ENCODE assay signal across 26 cellular contexts in genomic region chr2:135510577-135510976, GRCh38.
"Had no signal": no experiment of that assay in that cellular context is flagged by ENCODE, and none has a peak within 500 bp of the region (broad histone marks: within the 10 kb centered on the region; RNA-seq: fewer than 3 reads in every experiment).

No MANE protein-coding gene starts in this region.

- H3K27me3 Mint-ChIP-seq: activated CD4-positive, alpha-beta memory T cell treated with anti-CD3 and anti-CD28 coated beads for 36 hours; naive thymus-derived CD4-positive, alpha-beta T cell; stimulated activated naive B cell treated with anti-CD40 and anti-IgM and Interleukin-4, amounts not matched to agents 10 μg/mL and 1 μg/mL and 100 μg/mL, for 72 hours had no signal

- H3K9me3 Mint-ChIP-seq: activated T-cell treated with anti-CD3 and anti-CD28 coated beads, Interleukin-2, amount 50 U/mL, for 72 hours had no signal

- H3K4me3 Mint-ChIP-seq: activated CD4-positive, alpha-beta memory T cell treated with anti-CD3 and anti-CD28 coated beads for 36 hours; mesothelial cell of epicardium; naive thymus-derived CD4-positive, alpha-beta T cell; stimulated activated naive B cell treated with anti-CD40 and anti-IgM and Interleukin-4, amounts not matched to agents 10 μg/mL and 1 μg/mL and 100 μg/mL, for 72 hours; T-helper 1 cell treated with Interleukin-12 subunit alpha and Interleukin-12 subunit beta and Interleukin-4 antibody, amounts not matched to agents 30 μg/mL and 1 μg/mL, for 36 hours had no signal

- H3K4me1 Mint-ChIP-seq: mesothelial cell of epicardium; naive thymus-derived CD4-positive, alpha-beta T cell had no signal

- H3K27ac Mint-ChIP-seq: activated CD4-positive, alpha-beta memory T cell treated with anti-CD3 and anti-CD28 coated beads for 36 hours; activated T-cell treated with anti-CD3 and anti-CD28 coated beads, Interleukin-2, amount 50 U/mL, for 72 hours; mesothelial cell of epicardium; stimulated activated naive B cell treated with anti-CD40 and anti-IgM and Interleukin-4, amounts not matched to agents 10 μg/mL and 1 μg/mL and 100 μg/mL, for 72 hours; T-helper 1 cell treated with Interleukin-12 subunit alpha and Interleukin-12 subunit beta and Interleukin-4 antibody, amounts not matched to agents 30 μg/mL and 1 μg/mL, for 36 hours had no signal

- ATAC-seq: heart right ventricle; naive thymus-derived CD4-positive, alpha-beta T cell; stimulated activated naive B cell treated with anti-CD40 and anti-IgM and Interleukin-4, amounts not matched to agents 10 μg/mL and 1 μg/mL and 100 μg/mL, for 72 hours had no signal

- DNase-seq: activated CD4-positive, alpha-beta memory T cell treated with anti-CD3 and anti-CD28 coated beads for 36 hours; activated CD4-positive, alpha-beta T cell treated with anti-CD3 and anti-CD28 coated beads for 48 hours; activated effector memory CD4-positive, alpha-beta T cell treated with Interleukin-2 at 50 U/mL for 16 hours; activated naive CD4-positive, alpha-beta T cell treated with Interleukin-2 at 50 U/mL for 16 hours; activated T-cell treated with anti-CD3 and anti-CD28 coated beads, Interleukin-2, amount 50 U/mL, for 72 hours; anterior cingulate cortex; colonic mucosa; effector CD8-positive, alpha-beta T cell; esophagus squamous epithelium; foreskin melanocyte; heart right ventricle; naive thymus-derived CD4-positive, alpha-beta T cell; ovary; retina; sigmoid colon; stimulated activated CD4-positive, alpha-beta T cell treated with anti-CD3 and anti-CD28 coated beads, Interleukin-1b, Interleukin-23, amount 100 ng/mL, for 48 hours; stimulated activated CD4-positive, alpha-beta T cell treated with anti-CD3 and anti-CD28 coated beads, Interleukin-4, amount 100 ng/mL, for 4 hours; stimulated activated CD8-positive, alpha-beta memory T cell treated with anti-CD3 and anti-CD28 coated beads, Interleukin-4, amount 100 ng/mL, for 48 hours; stimulated activated naive B cell treated with anti-CD40 and anti-IgM and Interleukin-4, amounts not matched to agents 10 μg/mL and 1 μg/mL and 100 μg/mL, for 72 hours; T-helper 9 cell; transverse colon had no signal

- FAIRE-seq: bronchial epithelial cell, endometrium, TTC549 had no signal
